1 cellular context compared by ENCODE assay signal in the genomic region with DNA sequence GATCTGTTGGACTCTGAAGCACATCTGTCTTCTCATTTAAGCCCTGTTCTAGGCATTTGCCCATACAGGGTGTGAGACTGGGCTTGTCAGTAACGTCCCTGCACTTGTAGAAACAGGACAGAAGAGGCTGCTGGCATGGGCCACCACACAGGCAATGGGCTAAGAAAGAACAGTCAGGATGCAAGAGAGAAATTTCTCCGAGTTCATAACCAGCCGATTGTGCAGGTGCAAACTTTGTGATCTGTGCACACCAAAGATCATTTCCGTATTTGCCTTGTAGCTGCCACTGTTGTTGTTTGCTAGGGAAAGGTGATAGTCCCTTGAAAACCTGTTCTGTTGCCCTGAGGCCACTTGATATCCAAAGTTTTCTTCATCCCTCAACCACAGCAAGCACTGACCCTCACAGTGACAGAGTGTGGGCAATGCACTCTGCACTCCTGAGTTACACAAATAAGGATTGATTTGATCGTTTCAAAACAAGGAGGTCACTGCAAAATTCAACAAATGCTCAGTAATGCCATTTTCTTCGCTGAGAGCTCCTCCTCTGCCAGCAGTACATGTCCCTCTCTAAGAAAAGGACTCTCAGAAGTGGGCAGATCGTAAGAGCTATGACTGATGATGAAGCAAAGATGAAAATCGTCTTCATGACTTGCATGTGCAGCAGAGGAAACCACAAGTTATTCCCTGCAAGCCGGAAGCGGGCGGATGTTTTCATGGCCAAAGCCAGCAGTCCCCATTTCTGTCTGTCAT.
TF ChIP-seq lines count a peak whose summit lies in the region.

No MANE protein-coding gene starts in this region.

TF ChIP-seq in K562, 482 proteins besides CTCF, POLR2A, EP300 and RAD21 (continued from another document and continues in another):
- TF ChIP-seq GATA2 (CRISPR knock-in tag; IDR thresholded peaks at IDR 0.05), result peak; percentile 34; the same call in 1 of the 2 replicates
- TF ChIP-seq, protein P1, sequence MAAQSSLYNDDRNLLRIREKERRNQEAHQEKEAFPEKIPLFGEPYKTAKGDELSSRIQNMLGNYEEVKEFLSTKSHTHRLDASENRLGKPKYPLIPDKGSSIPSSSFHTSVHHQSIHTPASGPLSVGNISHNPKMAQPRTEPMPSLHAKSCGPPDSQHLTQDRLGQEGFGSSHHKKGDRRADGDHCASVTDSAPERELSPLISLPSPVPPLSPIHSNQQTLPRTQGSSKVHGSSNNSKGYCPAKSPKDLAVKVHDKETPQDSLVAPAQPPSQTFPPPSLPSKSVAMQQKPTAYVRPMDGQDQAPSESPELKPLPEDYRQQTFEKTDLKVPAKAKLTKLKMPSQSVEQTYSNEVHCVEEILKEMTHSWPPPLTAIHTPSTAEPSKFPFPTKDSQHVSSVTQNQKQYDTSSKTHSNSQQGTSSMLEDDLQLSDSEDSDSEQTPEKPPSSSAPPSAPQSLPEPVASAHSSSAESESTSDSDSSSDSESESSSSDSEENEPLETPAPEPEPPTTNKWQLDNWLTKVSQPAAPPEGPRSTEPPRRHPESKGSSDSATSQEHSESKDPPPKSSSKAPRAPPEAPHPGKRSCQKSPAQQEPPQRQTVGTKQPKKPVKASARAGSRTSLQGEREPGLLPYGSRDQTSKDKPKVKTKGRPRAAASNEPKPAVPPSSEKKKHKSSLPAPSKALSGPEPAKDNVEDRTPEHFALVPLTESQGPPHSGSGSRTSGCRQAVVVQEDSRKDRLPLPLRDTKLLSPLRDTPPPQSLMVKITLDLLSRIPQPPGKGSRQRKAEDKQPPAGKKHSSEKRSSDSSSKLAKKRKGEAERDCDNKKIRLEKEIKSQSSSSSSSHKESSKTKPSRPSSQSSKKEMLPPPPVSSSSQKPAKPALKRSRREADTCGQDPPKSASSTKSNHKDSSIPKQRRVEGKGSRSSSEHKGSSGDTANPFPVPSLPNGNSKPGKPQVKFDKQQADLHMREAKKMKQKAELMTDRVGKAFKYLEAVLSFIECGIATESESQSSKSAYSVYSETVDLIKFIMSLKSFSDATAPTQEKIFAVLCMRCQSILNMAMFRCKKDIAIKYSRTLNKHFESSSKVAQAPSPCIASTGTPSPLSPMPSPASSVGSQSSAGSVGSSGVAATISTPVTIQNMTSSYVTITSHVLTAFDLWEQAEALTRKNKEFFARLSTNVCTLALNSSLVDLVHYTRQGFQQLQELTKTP (IDR thresholded peaks at IDR 0.05; ENCODE audit: low read depth in 1 of 2, partially characterized antibody in 2 of 2), result no peak
- no peak for TF ChIP-seq DNMT1 (IDR thresholded peaks at IDR 0.05)
- TF ChIP-seq, protein P2, sequence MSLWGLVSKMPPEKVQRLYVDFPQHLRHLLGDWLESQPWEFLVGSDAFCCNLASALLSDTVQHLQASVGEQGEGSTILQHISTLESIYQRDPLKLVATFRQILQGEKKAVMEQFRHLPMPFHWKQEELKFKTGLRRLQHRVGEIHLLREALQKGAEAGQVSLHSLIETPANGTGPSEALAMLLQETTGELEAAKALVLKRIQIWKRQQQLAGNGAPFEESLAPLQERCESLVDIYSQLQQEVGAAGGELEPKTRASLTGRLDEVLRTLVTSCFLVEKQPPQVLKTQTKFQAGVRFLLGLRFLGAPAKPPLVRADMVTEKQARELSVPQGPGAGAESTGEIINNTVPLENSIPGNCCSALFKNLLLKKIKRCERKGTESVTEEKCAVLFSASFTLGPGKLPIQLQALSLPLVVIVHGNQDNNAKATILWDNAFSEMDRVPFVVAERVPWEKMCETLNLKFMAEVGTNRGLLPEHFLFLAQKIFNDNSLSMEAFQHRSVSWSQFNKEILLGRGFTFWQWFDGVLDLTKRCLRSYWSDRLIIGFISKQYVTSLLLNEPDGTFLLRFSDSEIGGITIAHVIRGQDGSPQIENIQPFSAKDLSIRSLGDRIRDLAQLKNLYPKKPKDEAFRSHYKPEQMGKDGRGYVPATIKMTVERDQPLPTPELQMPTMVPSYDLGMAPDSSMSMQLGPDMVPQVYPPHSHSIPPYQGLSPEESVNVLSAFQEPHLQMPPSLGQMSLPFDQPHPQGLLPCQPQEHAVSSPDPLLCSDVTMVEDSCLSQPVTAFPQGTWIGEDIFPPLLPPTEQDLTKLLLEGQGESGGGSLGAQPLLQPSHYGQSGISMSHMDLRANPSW (CRISPR knock-in tag; IDR thresholded peaks at IDR 0.05), result no peak
- no peak for TF ChIP-seq RBM17 (IDR thresholded peaks at IDR 0.05; ENCODE audit: borderline replicate concordance, low read depth, low read length)
- TF ChIP-seq ZNF512 (tag; IDR thresholded peaks at IDR 0.05), result no peak
- no peak for TF ChIP-seq PTBP1 (IDR thresholded peaks at IDR 0.05; ENCODE audit: low read depth, low read length)
- TF ChIP-seq THRAP3 (IDR thresholded peaks at IDR 0.05; ENCODE audit: borderline replicate concordance), result no peak
- TF ChIP-seq ZFP1 (CRISPR knock-in tag; IDR thresholded peaks at IDR 0.05), result no peak
- no peak for TF ChIP-seq HDAC6 (IDR thresholded peaks at IDR 0.05; ENCODE audit: low read depth, low read length)
- TF ChIP-seq SOX6 (IDR thresholded peaks at IDR 0.05), result peak; percentile 29; the same call in 1 of the 2 replicates
- TF ChIP-seq, protein P3, sequence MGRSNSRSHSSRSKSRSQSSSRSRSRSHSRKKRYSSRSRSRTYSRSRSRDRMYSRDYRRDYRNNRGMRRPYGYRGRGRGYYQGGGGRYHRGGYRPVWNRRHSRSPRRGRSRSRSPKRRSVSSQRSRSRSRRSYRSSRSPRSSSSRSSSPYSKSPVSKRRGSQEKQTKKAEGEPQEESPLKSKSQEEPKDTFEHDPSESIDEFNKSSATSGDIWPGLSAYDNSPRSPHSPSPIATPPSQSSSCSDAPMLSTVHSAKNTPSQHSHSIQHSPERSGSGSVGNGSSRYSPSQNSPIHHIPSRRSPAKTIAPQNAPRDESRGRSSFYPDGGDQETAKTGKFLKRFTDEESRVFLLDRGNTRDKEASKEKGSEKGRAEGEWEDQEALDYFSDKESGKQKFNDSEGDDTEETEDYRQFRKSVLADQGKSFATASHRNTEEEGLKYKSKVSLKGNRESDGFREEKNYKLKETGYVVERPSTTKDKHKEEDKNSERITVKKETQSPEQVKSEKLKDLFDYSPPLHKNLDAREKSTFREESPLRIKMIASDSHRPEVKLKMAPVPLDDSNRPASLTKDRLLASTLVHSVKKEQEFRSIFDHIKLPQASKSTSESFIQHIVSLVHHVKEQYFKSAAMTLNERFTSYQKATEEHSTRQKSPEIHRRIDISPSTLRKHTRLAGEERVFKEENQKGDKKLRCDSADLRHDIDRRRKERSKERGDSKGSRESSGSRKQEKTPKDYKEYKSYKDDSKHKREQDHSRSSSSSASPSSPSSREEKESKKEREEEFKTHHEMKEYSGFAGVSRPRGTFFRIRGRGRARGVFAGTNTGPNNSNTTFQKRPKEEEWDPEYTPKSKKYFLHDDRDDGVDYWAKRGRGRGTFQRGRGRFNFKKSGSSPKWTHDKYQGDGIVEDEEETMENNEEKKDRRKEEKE (IDR thresholded peaks at IDR 0.05; ENCODE audit: borderline replicate concordance in 1 of 2, control insufficient read depth in 1 of 2, low read depth in 2 of 2, low read length in 1 of 2), result no peak
- TF ChIP-seq ZNF592 (IDR thresholded peaks at IDR 0.05), result peak; percentile 53
- no peak for TF ChIP-seq RUNX1 (IDR thresholded peaks at IDR 0.05; ENCODE audit: low read depth)
- TF ChIP-seq, protein P4, sequence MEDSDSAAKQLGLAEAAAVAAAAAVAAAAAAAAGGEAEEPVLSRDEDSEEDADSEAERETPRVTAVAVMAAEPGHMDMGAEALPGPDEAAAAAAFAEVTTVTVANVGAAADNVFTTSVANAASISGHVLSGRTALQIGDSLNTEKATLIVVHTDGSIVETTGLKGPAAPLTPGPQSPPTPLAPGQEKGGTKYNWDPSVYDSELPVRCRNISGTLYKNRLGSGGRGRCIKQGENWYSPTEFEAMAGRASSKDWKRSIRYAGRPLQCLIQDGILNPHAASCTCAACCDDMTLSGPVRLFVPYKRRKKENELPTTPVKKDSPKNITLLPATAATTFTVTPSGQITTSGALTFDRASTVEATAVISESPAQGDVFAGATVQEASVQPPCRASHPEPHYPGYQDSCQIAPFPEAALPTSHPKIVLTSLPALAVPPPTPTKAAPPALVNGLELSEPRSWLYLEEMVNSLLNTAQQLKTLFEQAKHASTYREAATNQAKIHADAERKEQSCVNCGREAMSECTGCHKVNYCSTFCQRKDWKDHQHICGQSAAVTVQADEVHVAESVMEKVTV (CRISPR knock-in tag; IDR thresholded peaks at IDR 0.05), result no peak
- TF ChIP-seq CHD4 (IDR thresholded peaks at IDR 0.05; ENCODE audit: insufficient read depth, insufficient replicate concordance, low read depth, low read length, poor library complexity, severe bottlenecking), result no peak
- TF ChIP-seq ZFX (CRISPR knock-in tag; IDR thresholded peaks at IDR 0.05), result no peak
- no peak for TF ChIP-seq TAF7 (tag; IDR thresholded peaks at IDR 0.05)
- TF ChIP-seq RFX1 (IDR thresholded peaks at IDR 0.05), result no peak
- TF ChIP-seq IFI16 (CRISPR knock-in tag; IDR thresholded peaks at IDR 0.05), result no peak
- no peak for TF ChIP-seq ZNF444 (CRISPR knock-in tag; IDR thresholded peaks at IDR 0.05)
- no peak for TF ChIP-seq ELK1 (CRISPR knock-in tag; IDR thresholded peaks at IDR 0.05)
- no peak for TF ChIP-seq GTF2F1 (IDR thresholded peaks at IDR 0.05; ENCODE audit: low read depth, low read length)
- TF ChIP-seq, protein P5, sequence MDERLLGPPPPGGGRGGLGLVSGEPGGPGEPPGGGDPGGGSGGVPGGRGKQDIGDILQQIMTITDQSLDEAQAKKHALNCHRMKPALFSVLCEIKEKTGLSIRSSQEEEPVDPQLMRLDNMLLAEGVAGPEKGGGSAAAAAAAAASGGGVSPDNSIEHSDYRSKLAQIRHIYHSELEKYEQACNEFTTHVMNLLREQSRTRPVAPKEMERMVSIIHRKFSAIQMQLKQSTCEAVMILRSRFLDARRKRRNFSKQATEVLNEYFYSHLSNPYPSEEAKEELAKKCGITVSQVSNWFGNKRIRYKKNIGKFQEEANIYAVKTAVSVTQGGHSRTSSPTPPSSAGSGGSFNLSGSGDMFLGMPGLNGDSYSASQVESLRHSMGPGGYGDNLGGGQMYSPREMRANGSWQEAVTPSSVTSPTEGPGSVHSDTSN (CRISPR knock-in tag; IDR thresholded peaks at IDR 0.05; ENCODE audit: low read depth), result no peak
- TF ChIP-seq, protein P5 (tag; conservative IDR thresholded peaks at IDR 0.05; ENCODE audit: low read depth), result peak; percentile 37; the same call in 1 of the 2 replicates
